8 cellular contexts compared by ENCODE assay signal in genomic region chr12:95993907-95994306, GRCh38. TPM values are rescaled to one million over a fixed set of nuclear protein-coding genes. Genes with fewer than 3 reads are reported as not detected.
"Had no signal": no experiment of that assay in that cellular context is flagged by ENCODE, and none has a peak within 500 bp of the region (broad histone marks: within the 10 kb centered on the region; RNA-seq: fewer than 3 reads in every experiment).

No MANE protein-coding gene starts in this region.

- ATAC-seq: GM23338, K562 had no signal

- H3K4me3 ChIP-seq: GM23338, K562 had no signal

- H3K27ac ChIP-seq: HL-60 had no signal

- DNase-seq: H9, HCEC 1CT, IMR-90 had no signal

RNA-seq across cellular contexts. Expression of gene AMDHD1, which starts 50.8 kb away (rescaled TPM):
- total RNA-seq: H1, K562 had no signal
- polyA plus RNA-seq: IMR-90, K562 had no signal

RNA-seq across cellular contexts. Expression of gene CCDC38, which starts 51.5 kb away (rescaled TPM):
- total RNA-seq: GM23338, H1, H9, HT1080, IMR-90, K562 had no signal
- polyA plus RNA-seq: GM23338, H1, IMR-90, K562 had no signal
